Comparison of ENCODE assay signal across 9 cellular contexts in genomic region chr9:21833090-21833801, GRCh38. TPM values are rescaled to one million over a fixed set of nuclear protein-coding genes. Genes with fewer than 3 reads are reported as not detected.
DNase-seq lines count a peak whose midpoint lies in the region; ATAC-seq, FAIRE-seq and TF ChIP-seq lines count a peak whose summit lies in the region.
"Had no signal": no experiment of that assay in that cellular context is flagged by ENCODE, and none has a peak within 500 bp of the region (broad histone marks: within the 10 kb centered on the region; RNA-seq: fewer than 3 reads in every experiment).

No MANE protein-coding gene starts in this region.

- in situ Hi-C loops in GM12878 (cut with MboI), result no loop called here

- peaks cover 3% of the 10 kb centered on the region for H3K27me3 Mint-ChIP-seq in neural progenitor cell (ENCODE audit: insufficient read depth, low read depth)

- no peaks in the 10 kb centered on the region for H3F3A ChIP-seq in neural progenitor cell (ENCODE audit: low read depth)

- H3K9me3 ChIP-seq in GM12878 (replicated peaks; ENCODE audit: control insufficient read depth, insufficient read depth, low read length) (no peaks in the 10 kb centered on the region; the same call in 2 of the 3 replicates), neural progenitor cell (ENCODE audit: low read depth) (no peaks in the 10 kb centered on the region), vagina (no peaks in the 10 kb centered on the region)

- SMC1A ChIA-PET in GM12878 (lab: Charles Lee; ENCODE audit: uncharacterized antibody, unreplicated experiment), result interaction anchor here (1.2 to 3.6 kb wide), 11 partner anchors 9 to 284 kb away, joined by 3 to 15 read pairs (median 6); partner anchors contain the start of gene CDKN2B

- peak in 1 of 2 experiments; percentile 21; a peak in 2 of 4 replicates for TF ChIP-seq EP300 in GM12878 (IDR thresholded peaks at IDR 0.05; ENCODE audit: borderline replicate concordance in 1 of 2, control insufficient read depth in 1 of 2, low read depth in 2 of 2, low read length in 2 of 2)

- H3K36me3 ChIP-seq in GM12878 (ENCODE audit: control insufficient read depth in 2 of 2, insufficient read depth in 2 of 2, low read length in 1 of 2) (peaks cover 6 to 29% of the 10 kb centered on the region in 2 experiments), neural progenitor cell (peaks cover 7% of the 10 kb centered on the region), vagina (peaks cover 0 to 16% of the 10 kb centered on the region in 2 donors)

- peaks cover 11% of the 10 kb centered on the region for H3K9me3 Mint-ChIP-seq in neural progenitor cell

- ATAC-seq in GM21515 (IDR thresholded peaks at IDR 0.05; ENCODE audit: unreplicated experiment) (peak; percentile 80), HG03439 (IDR thresholded peaks at IDR 0.05; ENCODE audit: unreplicated experiment) (peak; percentile 68), GM12878 (peak; percentile 85)

- no peaks in the 10 kb centered on the region for H3K4me1 Mint-ChIP-seq in neural progenitor cell

- no peak overlapping the region for H3K27ac Mint-ChIP-seq in neural progenitor cell

- H3K27ac ChIP-seq in GM12878 (ENCODE audit: control insufficient read depth, insufficient read depth), result peak overlapping the region; percentile 77
- no peak overlapping the region for H3K27ac ChIP-seq in neural progenitor cell
- no peak overlapping the region for H3K27ac ChIP-seq in vagina

- 36% methylated on average over 8 of the region's 8 CpGs for WGBS in GM12878 (ENCODE audit: insufficient coverage, insufficient replicate concordance, low lambda C conversion rate, missing lambda C conversion rate)

- no peak for TF ChIP-seq RAD21 in GM12878 (IDR thresholded peaks at IDR 0.05; ENCODE audit: insufficient read depth, low read depth, low read length)

- TF ChIP-seq POLR2A in GM12878 (IDR thresholded peaks at IDR 0.05; ENCODE audit: low read depth, low read length) (no peak), vagina (IDR thresholded peaks at IDR 0.05) (no peak)

- no peaks in the 10 kb centered on the region for H3K27me3 ChIP-seq in GM12878 (replicated peaks in 1 of 2; ENCODE audit: control insufficient read depth in 2 of 2, insufficient read depth in 2 of 2, low read length in 1 of 2)
- no peaks in the 10 kb centered on the region for H3K27me3 ChIP-seq in neural progenitor cell
- no peaks in the 10 kb centered on the region for H3K27me3 ChIP-seq in vagina

- CTCF ChIA-PET in GM12878 (lab: Yijun Ruan, JAX), result interaction anchor here (0.6 to 3.3 kb wide), 10 partner anchors 20 to 619 kb away, joined by 3 to 20 read pairs (median 4); partner anchors contain the start of genes CDKN2B and CDKN2B-AS1

- H4K20me1 ChIP-seq in GM12878 (ENCODE audit: control insufficient read depth, insufficient read depth) (no peaks in the 10 kb centered on the region), neural progenitor cell (ENCODE audit: low read depth) (no peaks in the 10 kb centered on the region)

- intact Hi-C loops in GM12878 (cut with micrococcal nuclease; ENCODE audit: unreplicated experiment), result loop anchor here (5.0 kb wide), 2 partner anchors 159 to 174 kb away; partner anchors contain the start of genes CDKN2A, CDKN2B and CDKN2B-AS1
- intact Hi-C loops in vagina (cut with DNase I), result no loop called here

- H3K4me3 ChIP-seq in GM12878 (peak overlapping the region; percentile 12; the same call in 1 of the 2 replicates), neural progenitor cell (no peak overlapping the region), vagina (no peak overlapping the region)

- H3K9ac ChIP-seq in GM12878 (ENCODE audit: control insufficient read depth, insufficient read depth, low read length), result peak overlapping the region; percentile 3; the same call in 1 of the 2 replicates
- no peak overlapping the region for H3K9ac ChIP-seq in neural progenitor cell

- H2AFZ ChIP-seq in GM12878 (ENCODE audit: control insufficient read depth, low read depth, low read length) (no peak overlapping the region), neural progenitor cell (replicated peaks) (no peak overlapping the region)

- H3K4me1 ChIP-seq in GM12878 (ENCODE audit: control insufficient read depth, insufficient read depth, low read length) (peaks cover 38% of the 10 kb centered on the region), neural progenitor cell (no peaks in the 10 kb centered on the region), vagina (peaks cover 54% of the 10 kb centered on the region)

- no peaks in the 10 kb centered on the region for H3K79me2 ChIP-seq in GM12878 (ENCODE audit: control insufficient read depth, insufficient read depth, low read length)
- H3K79me2 ChIP-seq in neural progenitor cell (ENCODE audit: low read depth), result no peaks in the 10 kb centered on the region

- POLR2A ChIA-PET in GM12878 (lab: Charles Lee), result interaction anchor here (1.2 kb wide), 1 partner anchor 9 kb away, joined by 5 read pairs; no protein-coding TSS in a partner anchor

- FAIRE-seq in GM12878 (lab: Jason Lieb, UNC), result peak; percentile 95

- H3K4me2 ChIP-seq in GM12878 (ENCODE audit: control insufficient read depth, insufficient read depth) (peak overlapping the region; percentile 24), neural progenitor cell (no peak overlapping the region)

- DNase-seq in GM12878 (ENCODE audit: low read depth, low spot score) (peak; percentile 61), AML-193 (lab: John Stamatoyannopoulos, UW) (no peak), neural progenitor cell (ENCODE audit: low spot score) (no peak), vagina (ENCODE audit: extremely low spot score in 2 of 2) (no peak), amygdala (lab: John Stamatoyannopoulos, UW) (no peak)
- DNase-seq: activated naive CD4-positive, alpha-beta T cell treated with anti-CD3 and anti-CD28 coated beads, Interleukin-2, amount 50 U/mL, for 16 hours had no signal

- BruUV-seq in GM12878 (replicated peaks; lab: Mats Ljungman, UMichigan), result no TSS peak

- RAD21 ChIA-PET in GM12878 (lab: Charles Lee; ENCODE audit: unreplicated experiment), result interaction anchor here (0.9 to 1.7 kb wide), 4 partner anchors 20 to 175 kb away, joined by 3 to 7 read pairs (median 3); partner anchors contain the start of genes CDKN2A and CDKN2B

- peaks cover 89% of the 10 kb centered on the region for H3K36me3 Mint-ChIP-seq in neural progenitor cell

- TF ChIP-seq CTCF in GM12873 (IDR thresholded peaks at IDR 0.05; ENCODE audit: insufficient read depth, low read depth, low read length, missing control alignments), result peak; percentile 8
- TF ChIP-seq CTCF in GM12878 (IDR thresholded peaks at IDR 0.05 in 2 of 3, conservative IDR thresholded peaks at IDR 0.05 in 1 of 3; ENCODE audit: control insufficient read depth in 2 of 3, extremely low read depth in 1 of 3, insufficient read depth in 1 of 3, low read depth in 3 of 3, low read length in 3 of 3), result no peak
- TF ChIP-seq CTCF in neural progenitor cell (IDR thresholded peaks at IDR 0.05), result no peak
- no peak for TF ChIP-seq CTCF in vagina (IDR thresholded peaks at IDR 0.05)

- no peak overlapping the region for H3K4me3 Mint-ChIP-seq in neural progenitor cell

TF ChIP-seq in GM12878, 131 proteins besides CTCF, POLR2A, EP300 and RAD21 (continues in another document):
- TF ChIP-seq SP1 (IDR thresholded peaks at IDR 0.05; ENCODE audit: low read depth, low read length) (peak; percentile 10), CHD2 (IDR thresholded peaks at IDR 0.05; ENCODE audit: borderline replicate concordance, low read depth, low read length) (no peak), CEBPB (IDR thresholded peaks at IDR 0.05; ENCODE audit: borderline replicate concordance in 1 of 2, low read depth in 2 of 2, low read length in 2 of 2) (no peak), ATF7 (IDR thresholded peaks at IDR 0.05; ENCODE audit: low read depth) (peak; percentile 52), HSF1 (IDR thresholded peaks at IDR 0.05; ENCODE audit: low read depth, low read length) (no peak), IRF4 (IDR thresholded peaks at IDR 0.05; ENCODE audit: low read depth, low read length) (no peak), CHD4 (IDR thresholded peaks at IDR 0.05) (no peak), DPF2 (IDR thresholded peaks at IDR 0.05) (peak; percentile 93), NRF1 (conservative IDR thresholded peaks at IDR 0.05; ENCODE audit: low read depth, low read length) (no peak), ESRRA (IDR thresholded peaks at IDR 0.05; ENCODE audit: low read length) (no peak)

RNA-seq across cellular contexts. Expression of gene MTAP, which starts 30.8 kb away (rescaled TPM):
- 39.5 and 41.3 TPM in 2 replicates for total RNA-seq in GM12878 (2013; cell fraction: nucleolus; rRNA removed)
- total RNA-seq in GM12878 (2014; rRNA removed) (16.4 and 19.1 TPM in 2 replicates), GM12878 (2014; rRNA removed; fragmentation: Illumina TruSeq; extraction: Trizol) (22.8 and 24.1 TPM in 2 replicates), GM12878 (2021) (29.9 and 30.0 TPM in 2 replicates), neural progenitor cell (ENCODE audit: low replicate concordance) (15.2 and 21.6 TPM in 2 replicates), vagina (19.9 TPM)
- 5.2 TPM for polyA plus RNA-seq in GM12878 (2011; ENCODE audit: low read depth)
- polyA plus RNA-seq in GM12878 (2011; rRNA removed) (20.8 and 21.4 TPM in 2 replicates), GM12878 (2014; fragmentation: Illumina TruSeq; extraction: Trizol) (23.8 and 32.6 TPM in 2 replicates), GM12878 (2014; fragmentation: Nextera tagmentation; extraction: Ambion mirVana) (10 to 100 TPM; 19.3 to 19.9 TPM), GM12878 (2014; rRNA removed) (11.2 and 17.1 TPM in 2 replicates), GM12878 (2016; fragmentation: Nextera tagmentation; extraction: Ambion mirVana) (10 to 100 TPM; 26.2 to 29.9 TPM)
- polyA plus RNA-seq in GM12878 (2011; cell fraction: cytosol; rRNA removed), result 10.3 and 13.3 TPM in 2 replicates
- polyA plus RNA-seq in GM12878 (2011; cell fraction: nucleus; rRNA removed), result 16.0 and 21.4 TPM in 2 replicates
- polyA plus RNA-seq in GM12878 (2012), result 8.5 and 10.3 TPM in 2 replicates
- polyA minus RNA-seq in GM12878 (2011; rRNA and poly(A)+ RNA removed), result 21.5 and 31.1 TPM in 2 replicates
- polyA minus RNA-seq in GM12878 (2011; cell fraction: cytosol; rRNA and poly(A)+ RNA removed), result 5.6 and 7.4 TPM in 2 replicates
- polyA minus RNA-seq in GM12878 (2011; cell fraction: nucleus; rRNA and poly(A)+ RNA removed), result 21.6 and 39.5 TPM in 2 replicates
